ENCODE assay signal across 17 cellular contexts in the genomic region with DNA sequence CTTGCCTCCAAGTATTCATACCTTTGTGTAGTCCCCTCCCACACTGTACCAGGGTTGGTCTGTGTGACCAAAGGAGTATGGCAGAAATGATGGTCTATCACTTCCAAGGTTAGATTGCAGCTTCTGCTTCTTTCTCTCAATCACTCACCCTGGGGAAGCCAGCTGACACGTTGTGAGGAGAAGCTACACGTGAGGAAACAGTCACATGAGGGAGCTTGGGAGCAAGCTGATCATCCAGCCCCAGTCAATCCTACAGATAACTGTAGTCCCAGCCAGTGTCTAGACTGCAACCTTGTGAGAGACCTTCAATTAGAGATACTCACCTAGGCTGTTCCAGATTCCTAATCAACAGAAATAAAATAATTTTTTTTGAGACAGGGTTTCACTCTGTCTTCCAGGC. TPM values are rescaled to one million over a fixed set of nuclear protein-coding genes. Genes with fewer than 3 reads are reported as not detected.
DNase-seq lines count a peak whose midpoint lies in the region; ATAC-seq, FAIRE-seq and TF ChIP-seq lines count a peak whose summit lies in the region.
"Had no signal": no experiment of that assay in that cellular context is flagged by ENCODE, and none has a peak within 500 bp of the region (broad histone marks: within the 10 kb centered on the region; RNA-seq: fewer than 3 reads in every experiment).

No MANE protein-coding gene starts in this region.

- no peaks in the 10 kb centered on the region for H3K9me3 Mint-ChIP-seq in activated T-helper 17 cell treated with anti-CD3 and anti-CD28 coated beads, Interleukin-2, amount 50 U/mL, for 72 hours

- no peak for TF ChIP-seq RAD21 in A549 (conservative IDR thresholded peaks at IDR 0.05 in 1 of 2, IDR thresholded peaks at IDR 0.05 in 1 of 2)
- no peak for TF ChIP-seq RAD21 in IMR-90 (IDR thresholded peaks at IDR 0.05; ENCODE audit: low read length)
- no peak for TF ChIP-seq RAD21 in K562 (CRISPR knock-in tag; conservative IDR thresholded peaks at IDR 0.05 in 1 of 2, IDR thresholded peaks at IDR 0.05 in 1 of 2)

- H4K20me1 ChIP-seq in IMR-90 (ENCODE audit: insufficient read depth, low read length) (no peaks in the 10 kb centered on the region), K562 (replicated peaks; ENCODE audit: control insufficient read depth, insufficient read depth, low read length) (no peaks in the 10 kb centered on the region)

- no peak overlapping the region for H3K27ac Mint-ChIP-seq in activated T-helper 17 cell treated with anti-CD3 and anti-CD28 coated beads, Interleukin-2, amount 50 U/mL, for 72 hours

- H3K4me3 ChIP-seq in A549 (no peak overlapping the region), IMR-90 (ENCODE audit: insufficient read depth, low read depth, low read length) (no peak overlapping the region), K562 (no peak overlapping the region), BE2C (ENCODE audit: low read depth, low read length) (no peak overlapping the region)
- H3K4me3 ChIP-seq: HAP-1 had no signal

- H3K4me2 ChIP-seq in A549 (no peak overlapping the region), IMR-90 (ENCODE audit: low read depth, low read length) (no peak overlapping the region), K562 (ENCODE audit: insufficient read depth, low read length) (no peak overlapping the region)

- H3K27ac ChIP-seq in A549 = no peak overlapping the region
- no peak overlapping the region for H3K27ac ChIP-seq in IMR-90 (ENCODE audit: insufficient read depth, low read length)
- H3K27ac ChIP-seq in K562 (ENCODE audit: extremely low read depth, low read depth, low read length) = no peak overlapping the region
- H3K27ac ChIP-seq: C4-2B had no signal

- no peak overlapping the region for H2BK120ac ChIP-seq in IMR-90 (ENCODE audit: low read depth, low read length)

- CTCF ChIA-PET in A549 (lab: Yijun Ruan, JAX) = interaction anchor here (1.5 to 5.2 kb wide), 5 partner anchors 14 to 202 kb away, joined by 3 to 34 read pairs (median 9); no protein-coding TSS in a partner anchor
- CTCF ChIA-PET in IMR-90 (lab: Yijun Ruan, JAX) = no interaction called here
- CTCF ChIA-PET in K562 (lab: Yijun Ruan, JAX; ENCODE audit: low intra/inter-chr PET ratio) = interaction anchor here (0.6 kb wide), 1 partner anchor 184 kb away, joined by 3 read pairs; the partner anchor contains the start of gene CRTC3

- no peaks in the 10 kb centered on the region for H3K36me3 ChIP-seq in IMR-90 (ENCODE audit: control insufficient read depth, insufficient read depth, low read length)
- no peaks in the 10 kb centered on the region for H3K36me3 ChIP-seq in K562 (ENCODE audit: control insufficient read depth, insufficient read depth, low read length)
- no peaks in the 10 kb centered on the region for H3K36me3 ChIP-seq in BE2C
- H3K36me3 ChIP-seq: HAP-1 had no signal

- no peak overlapping the region for H3K4ac ChIP-seq in IMR-90 (ENCODE audit: low read depth, low read length)

- H2BK20ac ChIP-seq in IMR-90 (ENCODE audit: low read depth, low read length) = no peak overlapping the region

- H3K4me1 ChIP-seq in A549 (peaks cover 13% of the 10 kb centered on the region), IMR-90 (ENCODE audit: control insufficient read depth, insufficient read depth, low read length) (peaks cover 6% of the 10 kb centered on the region; the same call in 1 of the 2 replicates), K562 (replicated peaks in 1 of 2; ENCODE audit: control insufficient read depth in 2 of 2, insufficient read depth in 2 of 2, low read length in 2 of 2) (no peaks in the 10 kb centered on the region), BE2C (no peaks in the 10 kb centered on the region)
- H3K4me1 ChIP-seq: HAP-1 had no signal

- H4K5ac ChIP-seq in IMR-90 (ENCODE audit: low read depth, low read length) = no peak overlapping the region

- H4K8ac ChIP-seq in IMR-90 (ENCODE audit: low read depth in 2 of 2, low read length in 2 of 2) = no peak overlapping the region

- no peaks in the 10 kb centered on the region for H3K27me3 Mint-ChIP-seq in activated T-helper 17 cell treated with anti-CD3 and anti-CD28 coated beads, Interleukin-2, amount 50 U/mL, for 72 hours

- 0 out of 2 replicates have a peak overlapping the region, but pooled peaks have one; percentile 21 for H3K14ac ChIP-seq in IMR-90 (replicated peaks; ENCODE audit: low read depth, low read length)

- TF ChIP-seq EP300 in A549 (IDR thresholded peaks at IDR 0.05) (no peak), K562 (IDR thresholded peaks at IDR 0.05; ENCODE audit: low read length) (no peak)

- H3K9ac ChIP-seq in IMR-90 (ENCODE audit: low read depth, low read length) (no peak overlapping the region), K562 (ENCODE audit: insufficient read depth in 1 of 2, low read depth in 2 of 2, low read length in 2 of 2) (no peak overlapping the region)

- H2BK15ac ChIP-seq in IMR-90 (ENCODE audit: low read depth, low read length) = no peak overlapping the region

- BruUV-seq in IMR-90 (replicated peaks; lab: Mats Ljungman, UMichigan) = no TSS peak
- no TSS peak for BruUV-seq in K562 (replicated peaks; lab: Mats Ljungman, UMichigan)

- no peak overlapping the region for H2BK5ac ChIP-seq in IMR-90 (ENCODE audit: low read depth, low read length, poor library complexity, severe bottlenecking)

- TF ChIP-seq POLR2A in A549 (IDR thresholded peaks at IDR 0.05; ENCODE audit: low read length) = no peak
- no peak for TF ChIP-seq POLR2A in IMR-90 (IDR thresholded peaks at IDR 0.05; ENCODE audit: low read depth, low read length)
- TF ChIP-seq POLR2A in K562 (conservative IDR thresholded peaks at IDR 0.05) = no peak

- H2AFZ ChIP-seq in IMR-90 (replicated peaks; ENCODE audit: low read length, poor library complexity) (no peak overlapping the region), K562 (ENCODE audit: low read depth, low read length) (no peak overlapping the region)

- FAIRE-seq in A549 (lab: Jason Lieb, UNC) (no peak), K562 (lab: Jason Lieb, UNC) (peak; percentile 60)

- H2AK5ac ChIP-seq in IMR-90 (ENCODE audit: low read depth, low read length) = no peak overlapping the region

- intact Hi-C loops in IMR-90 (cut with micrococcal nuclease) (no loop called here), K562 (cut with micrococcal nuclease) (no loop called here)

- ATAC-seq in A549 (peak in 1 of 2 experiments; percentile 21; a peak in 1 of 6 replicates), IMR-90 (ENCODE audit: low read depth) (no peak), K562 (peak; percentile 51; the same call in 2 of the 3 replicates)
- ATAC-seq in activated T-helper 17 cell treated with anti-CD3 and anti-CD28 coated beads, Interleukin-2, amount 50 U/mL, for 72 hours (replicated peaks) = no peak

- H3K79me2 ChIP-seq in K562 (ENCODE audit: control insufficient read depth, insufficient read depth, low read length) = no peaks in the 10 kb centered on the region

- in situ Hi-C loops in IMR-90 (cut with MboI; ENCODE audit: low sequenced_read_pairs) (no loop called here), K562 (cut with MboI) (no loop called here), G401 (cut with HindIII; ENCODE audit: low sequenced_read_pairs) (loop anchor here (5.0 kb wide), 1 partner anchor 36 kb away; no protein-coding TSS in a partner anchor)

- H3K79me1 ChIP-seq in IMR-90 (ENCODE audit: low read depth in 1 of 2, low read length in 2 of 2) = no peaks in the 10 kb centered on the region

- H2AK9ac ChIP-seq in IMR-90 (replicated peaks; ENCODE audit: low read depth, low read length, poor library complexity) = no peak overlapping the region

- no peak overlapping the region for H4K91ac ChIP-seq in IMR-90 (ENCODE audit: insufficient read depth, low read depth, low read length)

- POLR2A ChIA-PET in A549 (lab: Yijun Ruan, JAX) (interaction anchor here (0.7 kb wide), 1 partner anchor 42 kb away, joined by 3 read pairs; the partner anchor contains the start of gene IQGAP1), IMR-90 (lab: Charles Lee; ENCODE audit: unreplicated experiment) (no interaction called here), K562 (lab: Yijun Ruan, JAX) (interaction anchor here (0.7 to 1.4 kb wide), 6 partner anchors 11 to 136 kb away, joined by 3 to 6 read pairs (median 3); partner anchors contain the start of gene IQGAP1)

- H3K23ac ChIP-seq in IMR-90 (ENCODE audit: low read depth, low read length) = no peak overlapping the region; the same call in 1 of the 2 replicates

- dilution Hi-C loops in IMR-90 (cut with HindIII; ENCODE audit: low sequenced_read_pairs, unreplicated experiment) = no loop called here

- H3K9me1 ChIP-seq in IMR-90 (ENCODE audit: insufficient read depth, low read length) (no peaks in the 10 kb centered on the region; the same call in 1 of the 2 replicates), K562 (ENCODE audit: control insufficient read depth, insufficient read depth, low read length) (no peaks in the 10 kb centered on the region)

- TF ChIP-seq CTCF in A549 (IDR thresholded peaks at IDR 0.05) (no peak), IMR-90 (conservative IDR thresholded peaks at IDR 0.05; ENCODE audit: low read depth, low read length) (no peak), K562 (IDR thresholded peaks at IDR 0.05 in 2 of 3, conservative IDR thresholded peaks at IDR 0.05 in 1 of 3; ENCODE audit: insufficient read depth in 2 of 3, low read depth in 1 of 3, low read length in 3 of 3) (no peak), BE2C (IDR thresholded peaks at IDR 0.05; ENCODE audit: low read depth, low read length) (no peak)

- 21% methylated on average over 2 of the region's 2 CpGs for WGBS in A549 (ENCODE audit: missing lambda C conversion rate)
- no CpG with 5 or more reads among the region's 2 CpGs for WGBS in IMR-90 (ENCODE audit: extremely low coverage in 2 of 2, insufficient read length in 1 of 2), 2 experiments
- WGBS in K562 (ENCODE audit: insufficient coverage, low coverage, missing lambda C conversion rate) = 0% methylated on average over 2 of the region's 2 CpGs

- DNase-seq in A549 (ENCODE audit: low read depth in 1 of 2, low spot score in 1 of 2) (no peak), IMR-90 (no peak), K562 (ENCODE audit: extremely low read depth in 1 of 4, low spot score in 3 of 4) (no peak), mucosa of gallbladder (ENCODE audit: low spot score) (peak; percentile 45), G401 (ENCODE audit: low spot score) (no peak), BE2C (no peak)
- DNase-seq: COR-L47, DMS153, EL, MV-4-11, NCI-H1417, NCI-H187 treated with DMSO at 0.1 percent for 48 hours, NCI-H2171, NCI-H774 had no signal

- H3K9me3 ChIP-seq in A549 (no peaks in the 10 kb centered on the region), IMR-90 (ENCODE audit: control insufficient read depth, insufficient read depth, low read length) (no peaks in the 10 kb centered on the region), K562 (replicated peaks; ENCODE audit: control insufficient read depth, insufficient read depth, low read depth, low read length) (no peaks in the 10 kb centered on the region), BE2C (no peaks in the 10 kb centered on the region)
- H3K9me3 ChIP-seq: HAP-1 had no signal

- H3K36me3 Mint-ChIP-seq in activated T-helper 17 cell treated with anti-CD3 and anti-CD28 coated beads, Interleukin-2, amount 50 U/mL, for 72 hours (ENCODE audit: low read depth) = no peaks in the 10 kb centered on the region

- no peak overlapping the region for H3K18ac ChIP-seq in IMR-90 (ENCODE audit: low read depth, low read length)

- H3K27me3 ChIP-seq in IMR-90 (ENCODE audit: control insufficient read depth, insufficient read depth, low read length) (no peaks in the 10 kb centered on the region), K562 (ENCODE audit: control insufficient read depth in 2 of 2, insufficient read depth in 2 of 2, low read length in 2 of 2) (peaks cover 0 to 3% of the 10 kb centered on the region in 2 experiments; a peak in 1 of 5 replicates), BE2C (no peaks in the 10 kb centered on the region)

- H3K4me3 Mint-ChIP-seq in activated T-helper 17 cell treated with anti-CD3 and anti-CD28 coated beads, Interleukin-2, amount 50 U/mL, for 72 hours = no peak overlapping the region

- H3K56ac ChIP-seq in IMR-90 (ENCODE audit: extremely low read depth, insufficient read depth, low read length) = no peak overlapping the region

- peaks cover 6% of the 10 kb centered on the region for H3K4me1 Mint-ChIP-seq in activated T-helper 17 cell treated with anti-CD3 and anti-CD28 coated beads, Interleukin-2, amount 50 U/mL, for 72 hours

RNA-seq across cellular contexts. Expression of gene ZNF774, which starts 6.2 kb away (rescaled TPM):
- polyA plus RNA-seq in A549 (2011; rRNA removed) = 1.2 and 1.4 TPM in 2 replicates
- polyA plus RNA-seq in A549 (2012; cell fraction: cytosol; rRNA removed) = 0.41 and 0.43 TPM in 2 replicates
- polyA plus RNA-seq in A549 (2012; cell fraction: nucleus; rRNA removed) = 0.28 and 21.3 TPM in 2 replicates
- polyA plus RNA-seq in A549 (2017; fragmentation: RNase III; extraction: RNeasy Plus Mini Kit Qiagen cat#74134 plus additional on column Dnase treatment) = 0.94 to 1.3 TPM (median 1.2 TPM) in 3 replicates
- polyA minus RNA-seq in A549 (2011; rRNA and poly(A)+ RNA removed) = 0.87 and 1.4 TPM in 2 replicates
- total RNA-seq in IMR-90 (2012; rRNA removed) = 1.1 TPM in 2 replicates
- polyA plus RNA-seq in IMR-90 (2012; rRNA removed) = 0.90 and 0.91 TPM in 2 replicates
- 0.42 and 0.88 TPM in 2 replicates for polyA plus RNA-seq in IMR-90 (2012; cell fraction: cytosol; rRNA removed)
- polyA plus RNA-seq in IMR-90 (2012; cell fraction: nucleus; rRNA removed; ENCODE audit: low replicate concordance) = 0.40 and 1.8 TPM in 2 replicates
- 9.0 and 9.3 TPM in 2 replicates for total RNA-seq in K562 (2011; cell fraction: chromatin; rRNA removed; ENCODE audit: low replicate concordance)
- total RNA-seq in K562 (2011; cell fraction: nucleolus; rRNA removed) = 4.6 and 5.3 TPM in 2 replicates
- total RNA-seq in K562 (2011; cell fraction: nucleoplasm; rRNA removed) = 5.6 and 9.1 TPM in 2 replicates
- total RNA-seq in K562 (2014; rRNA removed) = 1.00 and 1.6 TPM in 2 replicates
- 0.95 and 1.9 TPM in 2 replicates for total RNA-seq in K562 (2014; rRNA removed; fragmentation: Illumina TruSeq; extraction: Trizol)
- total RNA-seq in K562 (2015; rRNA removed; fragmentation: Illumina TruSeq; extraction: Trizol) = 1.2 TPM in 2 replicates
- total RNA-seq in K562 (2021) = 1.2 and 3.0 TPM in 2 replicates
- polyA plus RNA-seq in K562 (2011; rRNA removed) = 1.5 and 1.6 TPM in 2 replicates
- polyA plus RNA-seq in K562 (2011; cell fraction: cytosol; rRNA removed) = 0.97 and 1.7 TPM in 2 replicates
- polyA plus RNA-seq in K562 (2011; cell fraction: nucleus; rRNA removed) = 3.0 and 3.2 TPM in 2 replicates
- 1.1 and 1.3 TPM in 2 replicates for polyA plus RNA-seq in K562 (2012)
- 1.7 and 3.9 TPM in 2 replicates for polyA plus RNA-seq in K562 (2014; fragmentation: Illumina TruSeq; extraction: Trizol)
- under 1 TPM; 0.32 to 0.34 TPM for polyA plus RNA-seq in K562 (2014; fragmentation: Nextera tagmentation; extraction: Ambion mirVana)
- 1.7 and 2.0 TPM in 2 replicates for polyA plus RNA-seq in K562 (2014; rRNA removed)
- 2.9 and 3.1 TPM in 2 replicates for polyA minus RNA-seq in K562 (2011; rRNA and poly(A)+ RNA removed)
- polyA minus RNA-seq in K562 (2011; cell fraction: cytosol; rRNA and poly(A)+ RNA removed) = 0.38 and 5.4 TPM in 2 replicates
- polyA minus RNA-seq in K562 (2011; cell fraction: nucleus; rRNA and poly(A)+ RNA removed) = 2.4 and 3.6 TPM in 2 replicates
- total RNA-seq in mucosa of gallbladder = 18.4 TPM
- 0.27 and 0.62 TPM in 2 replicates for total RNA-seq in G401 (2014; rRNA removed; shearing (Covaris generic))
- under 1 TPM; 0.69 to 0.82 TPM for total RNA-seq in activated T-helper 17 cell treated with anti-CD3 and anti-CD28 coated beads, Interleukin-2, amount 50 U/mL, for 72 hours
- polyA plus RNA-seq in BE2C (2012; ENCODE audit: insufficient read depth, insufficient read length, low read depth) = 1.1 TPM

RNA-seq across cellular contexts. Expression of gene IQGAP1, which starts 42.2 kb away (rescaled TPM):
- polyA plus RNA-seq in A549 (2011; rRNA removed) (168 and 181 TPM in 2 replicates), A549 (2017; fragmentation: RNase III; extraction: RNeasy Plus Mini Kit Qiagen cat#74134 plus additional on column Dnase treatment) (100 to 108 TPM (median 103 TPM) in 3 replicates), IMR-90 (2012; rRNA removed) (87.5 and 93.4 TPM in 2 replicates), K562 (2011; rRNA removed) (71.8 and 77.7 TPM in 2 replicates), K562 (2014; fragmentation: Illumina TruSeq; extraction: Trizol) (116 and 125 TPM in 2 replicates), K562 (2014; fragmentation: Nextera tagmentation; extraction: Ambion mirVana) (10 to 100 TPM; 37.6 to 38.7 TPM), K562 (2014; rRNA removed) (68.7 and 79.2 TPM in 2 replicates)
- 11.7 and 12.7 TPM in 2 replicates for polyA plus RNA-seq in A549 (2012; cell fraction: cytosol; rRNA removed)
- 96.3 and 155 TPM in 2 replicates for polyA plus RNA-seq in A549 (2012; cell fraction: nucleus; rRNA removed)
- 215 and 230 TPM in 2 replicates for polyA minus RNA-seq in A549 (2011; rRNA and poly(A)+ RNA removed)
- total RNA-seq in IMR-90 (2012; rRNA removed) (207 and 246 TPM in 2 replicates), K562 (2014; rRNA removed) (67.1 and 76.0 TPM in 2 replicates), K562 (2014; rRNA removed; fragmentation: Illumina TruSeq; extraction: Trizol) (81.0 and 96.7 TPM in 2 replicates), K562 (2015; rRNA removed; fragmentation: Illumina TruSeq; extraction: Trizol) (143 and 150 TPM in 2 replicates), K562 (2021) (59.6 and 63.9 TPM in 2 replicates), mucosa of gallbladder (159 TPM)
- polyA plus RNA-seq in IMR-90 (2012; cell fraction: cytosol; rRNA removed) = 9.1 and 14.9 TPM in 2 replicates
- 41.3 and 240 TPM in 2 replicates for polyA plus RNA-seq in IMR-90 (2012; cell fraction: nucleus; rRNA removed; ENCODE audit: low replicate concordance)
- total RNA-seq in K562 (2011; cell fraction: chromatin; rRNA removed; ENCODE audit: low replicate concordance) = 115 and 218 TPM in 2 replicates
- total RNA-seq in K562 (2011; cell fraction: nucleolus; rRNA removed) = 41.1 and 55.2 TPM in 2 replicates
- 77.8 and 117 TPM in 2 replicates for total RNA-seq in K562 (2011; cell fraction: nucleoplasm; rRNA removed)
- 29.0 and 29.2 TPM in 2 replicates for polyA plus RNA-seq in K562 (2011; cell fraction: cytosol; rRNA removed)
- polyA plus RNA-seq in K562 (2011; cell fraction: nucleus; rRNA removed) = 69.9 and 288 TPM in 2 replicates
- 56.8 and 73.8 TPM in 2 replicates for polyA plus RNA-seq in K562 (2012)
- polyA minus RNA-seq in K562 (2011; rRNA and poly(A)+ RNA removed) = 235 and 252 TPM in 2 replicates
- polyA minus RNA-seq in K562 (2011; cell fraction: cytosol; rRNA and poly(A)+ RNA removed) = 46.9 and 64.3 TPM in 2 replicates
- 69.3 and 393 TPM in 2 replicates for polyA minus RNA-seq in K562 (2011; cell fraction: nucleus; rRNA and poly(A)+ RNA removed)
- 52.7 and 55.2 TPM in 2 replicates for total RNA-seq in G401 (2014; rRNA removed; shearing (Covaris generic))
- total RNA-seq in activated T-helper 17 cell treated with anti-CD3 and anti-CD28 coated beads, Interleukin-2, amount 50 U/mL, for 72 hours = 100 to 1,000 TPM; 224 TPM
- 20.1 TPM for polyA plus RNA-seq in BE2C (2012; ENCODE audit: insufficient read depth, insufficient read length, low read depth)

Comparison
In these comparisons a context has a peak if more than half of its experiments do, and no peak if none do; other contexts are left out.
1. Of the 35 proteins assayed by ChIP-seq in both K562 and A549: peak only in K562: BHLHE40; only in A549: none; in both: USF2; in neither: 33.